ENCODE assay signal across 34 cellular contexts in the genomic region with DNA sequence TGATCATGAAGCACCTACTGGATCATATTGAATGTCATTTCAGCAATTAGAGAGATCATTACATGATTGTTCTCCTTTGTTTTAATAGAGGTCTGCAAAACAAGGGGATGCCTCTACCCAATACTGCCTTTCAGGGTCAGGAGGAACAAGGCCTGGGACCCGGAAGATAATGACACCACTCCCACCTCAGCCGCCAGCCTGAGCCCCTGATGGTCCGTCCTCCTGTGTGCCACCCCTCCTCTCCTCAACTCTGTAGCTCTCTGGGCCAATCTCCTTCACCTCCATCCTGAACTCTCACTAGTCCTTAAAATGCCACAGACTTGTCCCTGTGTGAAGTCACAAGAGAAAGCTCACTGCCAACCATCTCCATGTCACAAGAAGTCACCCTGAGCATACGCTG. TPM values are rescaled to one million over a fixed set of nuclear protein-coding genes. Genes with fewer than 3 reads are reported as not detected.
"Had no signal": no experiment of that assay in that cellular context is flagged by ENCODE, and none has a peak within 500 bp of the region (broad histone marks: within the 10 kb centered on the region; RNA-seq: fewer than 3 reads in every experiment).

No MANE protein-coding gene starts in this region.

- H3K27me3 Mint-ChIP-seq: activated CD4-positive, alpha-beta memory T cell treated with anti-CD3 and anti-CD28 coated beads for 36 hours; activated CD4-positive, alpha-beta T cell treated with anti-CD3 and anti-CD28 coated beads for 36 hours; activated CD4-positive, alpha-beta T cell treated with anti-CD3 and anti-CD28 coated beads, Interleukin-2, amount 10 ng/mL, durations not matched to agents 24 days and 14 days; activated CD8-positive, alpha-beta memory T cell treated with anti-CD3 and anti-CD28 coated beads, Interleukin-2, amount 10 ng/mL, durations not matched to agents 7 days and 5 days had no signal

- H3K9me3 Mint-ChIP-seq: activated CD4-positive, alpha-beta memory T cell treated with anti-CD3 and anti-CD28 coated beads for 36 hours; activated CD4-positive, alpha-beta T cell treated with anti-CD3 and anti-CD28 coated beads, Interleukin-2, amount 10 ng/mL, durations not matched to agents 24 days and 14 days; activated naive CD4-positive, alpha-beta T cell treated with anti-CD3 and anti-CD28 coated beads, Interleukin-2, amount 10 ng/mL, durations not matched to agents 7 days and 5 days; activated naive CD4-positive, alpha-beta T cell treated with anti-CD3 and anti-CD28 coated beads, Interleukin-2, amount 50 U/mL, for 72 hours; central memory CD8-positive, alpha-beta T cell; effector memory CD8-positive, alpha-beta T cell; T-helper 2 cell treated with Interferon-gamma antibody and Interleukin-4, amounts not matched to agents 5 μg/mL and 100 μg/mL, for 36 hours had no signal

- H3K36me3 Mint-ChIP-seq: activated CD4-positive, alpha-beta memory T cell treated with anti-CD3 and anti-CD28 coated beads for 36 hours; activated CD8-positive, alpha-beta memory T cell treated with anti-CD3 and anti-CD28 coated beads, Interleukin-2, amount 10 ng/mL, durations not matched to agents 7 days and 5 days; activated naive CD4-positive, alpha-beta T cell treated with anti-CD3 and anti-CD28 coated beads, Interleukin-2, amount 10 ng/mL, durations not matched to agents 7 days and 5 days; activated naive CD4-positive, alpha-beta T cell treated with anti-CD3 and anti-CD28 coated beads, Interleukin-2, amount 50 U/mL, for 72 hours had no signal

- H3K4me3 ChIP-seq: esophagus squamous epithelium had no signal

- H3K27me3 ChIP-seq: brain microvascular endothelial cell, esophagus squamous epithelium had no signal

- H3K27ac ChIP-seq: brain microvascular endothelial cell, epithelial cell of prostate, esophagus squamous epithelium, WERI-Rb-1 had no signal

- ATAC-seq: activated CD4-positive, alpha-beta T cell treated with anti-CD3 and anti-CD28 coated beads for 36 hours; activated CD8-positive, alpha-beta memory T cell treated with anti-CD3 and anti-CD28 coated beads, Interleukin-2, amount 10 ng/mL, durations not matched to agents 7 days and 5 days; activated CD8-positive, alpha-beta T cell treated with anti-CD3 and anti-CD28 coated beads, Interleukin-2, amount 10 ng/mL, durations not matched to agents 7 days and 5 days; activated naive CD4-positive, alpha-beta T cell treated with anti-CD3 and anti-CD28 coated beads, Interleukin-2, amount 50 U/mL, for 72 hours; effector memory CD8-positive, alpha-beta T cell; T-helper 17 cell had no signal

- H3K4me3 Mint-ChIP-seq: activated CD4-positive, alpha-beta memory T cell treated with anti-CD3 and anti-CD28 coated beads for 36 hours; activated CD4-positive, alpha-beta T cell treated with anti-CD3 and anti-CD28 coated beads for 36 hours; activated CD4-positive, alpha-beta T cell treated with anti-CD3 and anti-CD28 coated beads, Interleukin-2, amount 10 ng/mL, durations not matched to agents 24 days and 14 days; activated CD8-positive, alpha-beta memory T cell treated with anti-CD3 and anti-CD28 coated beads, Interleukin-2, amount 10 ng/mL, durations not matched to agents 7 days and 5 days; activated CD8-positive, alpha-beta T cell treated with anti-CD3 and anti-CD28 coated beads, Interleukin-2, amount 10 ng/mL, durations not matched to agents 7 days and 5 days; activated naive CD4-positive, alpha-beta T cell treated with anti-CD3 and anti-CD28 coated beads, Interleukin-2, amount 10 ng/mL, durations not matched to agents 7 days and 5 days; central memory CD8-positive, alpha-beta T cell; effector memory CD8-positive, alpha-beta T cell; T-helper 17 cell; T-helper 2 cell treated with Interferon-gamma antibody and Interleukin-4, amounts not matched to agents 5 μg/mL and 100 μg/mL, for 36 hours had no signal

- FAIRE-seq: astrocyte, bronchial epithelial cell, colon had no signal

- H3K27ac Mint-ChIP-seq: activated CD4-positive, alpha-beta memory T cell treated with anti-CD3 and anti-CD28 coated beads for 36 hours; activated CD4-positive, alpha-beta T cell treated with anti-CD3 and anti-CD28 coated beads for 36 hours; activated CD4-positive, alpha-beta T cell treated with anti-CD3 and anti-CD28 coated beads, Interleukin-2, amount 10 ng/mL, durations not matched to agents 24 days and 14 days; activated CD8-positive, alpha-beta memory T cell treated with anti-CD3 and anti-CD28 coated beads, Interleukin-2, amount 10 ng/mL, durations not matched to agents 7 days and 5 days; activated CD8-positive, alpha-beta T cell treated with anti-CD3 and anti-CD28 coated beads, Interleukin-2, amount 10 ng/mL, durations not matched to agents 7 days and 5 days; activated naive CD4-positive, alpha-beta T cell treated with anti-CD3 and anti-CD28 coated beads, Interleukin-2, amount 10 ng/mL, durations not matched to agents 7 days and 5 days; activated naive CD4-positive, alpha-beta T cell treated with anti-CD3 and anti-CD28 coated beads, Interleukin-2, amount 50 U/mL, for 72 hours; effector memory CD8-positive, alpha-beta T cell; T-helper 17 cell; T-helper 2 cell treated with Interferon-gamma antibody and Interleukin-4, amounts not matched to agents 5 μg/mL and 100 μg/mL, for 36 hours had no signal

- H3K36me3 ChIP-seq: brain microvascular endothelial cell, esophagus squamous epithelium, WERI-Rb-1 had no signal

- DNase-seq: activated CD4-positive, alpha-beta memory T cell treated with anti-CD3 and anti-CD28 coated beads for 36 hours; activated CD4-positive, alpha-beta T cell treated with anti-CD3 and anti-CD28 coated beads for 36 hours; activated CD4-positive, alpha-beta T cell treated with anti-CD3 and anti-CD28 coated beads, Interleukin-2, amount 10 ng/mL, durations not matched to agents 24 days and 14 days; activated CD4-positive, CD25-positive, alpha-beta regulatory T cell; activated CD4-positive, CD25-positive, alpha-beta regulatory T cell treated with anti-CD3 and anti-CD28 coated beads, Interleukin-2, amount 50 U/mL, for 72 hours; activated CD8-positive, alpha-beta memory T cell treated with anti-CD3 and anti-CD28 coated beads, Interleukin-2, amount 10 ng/mL, durations not matched to agents 7 days and 5 days; activated CD8-positive, alpha-beta memory T cell treated with anti-CD3 and anti-CD28 coated beads, Interleukin-2, amount 50 U/mL, for 4 hours; activated CD8-positive, alpha-beta T cell treated with anti-CD3 and anti-CD28 coated beads, Interleukin-2, amount 10 ng/mL, durations not matched to agents 7 days and 5 days; activated gamma-delta T cell; activated naive CD4-positive, alpha-beta T cell; activated naive CD4-positive, alpha-beta T cell treated with anti-CD3 and anti-CD28 coated beads, Interleukin-2, amount 10 ng/mL, durations not matched to agents 7 days and 5 days; activated T-cell treated with anti-CD3 and anti-CD28 coated beads, Interleukin-2, amount 50 U/mL, for 1 hour; activated T-cell treated with anti-CD3 and anti-CD28 coated beads, Interleukin-2, amount 50 U/mL, for 48 hours; amniotic stem cell; anterior cingulate cortex; brain microvascular endothelial cell; cortex of kidney; dermis blood vessel endothelial cell; effector CD4-positive, alpha-beta T cell; effector memory CD8-positive, alpha-beta T cell; esophagus squamous epithelium; foreskin melanocyte; T-helper 1 cell; T-helper 17 cell; T1000; WERI-Rb-1 had no signal

- H3K9me3 ChIP-seq: esophagus squamous epithelium had no signal

RNA-seq across cellular contexts. Expression of gene KCNMA1, which starts 38.0 kb away (rescaled TPM):
- total RNA-seq: activated CD4-positive, alpha-beta memory T cell treated with anti-CD3 and anti-CD28 coated beads for 36 hours; activated CD4-positive, alpha-beta T cell treated with anti-CD3 and anti-CD28 coated beads, Interleukin-2, amount 10 ng/mL, durations not matched to agents 24 days and 14 days; activated CD8-positive, alpha-beta memory T cell treated with anti-CD3 and anti-CD28 coated beads for 36 hours; activated naive CD4-positive, alpha-beta T cell treated with anti-CD3 and anti-CD28 coated beads, Interleukin-2, amount 50 U/mL, for 72 hours had no signal
